ENCODE assay signal across 19 cellular contexts in genomic region chr10:14371616-14372015, GRCh38.
"Had no signal": no experiment of that assay in that cellular context is flagged by ENCODE, and none has a peak within 500 bp of the region (broad histone marks: within the 10 kb centered on the region; RNA-seq: fewer than 3 reads in every experiment).

No MANE protein-coding gene starts in this region.

- H3K27ac ChIP-seq: brain microvascular endothelial cell, lower lobe of right lung, neutrophil, tibial artery, vagina had no signal

- H3K36me3 ChIP-seq: brain microvascular endothelial cell, lower lobe of right lung, neutrophil, tibial artery, vagina had no signal

- H3K9me3 ChIP-seq: lower lobe of right lung, neutrophil, tibial artery, vagina had no signal

- DNase-seq: activated CD4-positive, alpha-beta T cell treated with anti-CD3 and anti-CD28 coated beads for 1 hour; activated CD4-positive, alpha-beta T cell treated with anti-CD3 and anti-CD28 coated beads, Interleukin-2, amount 50 U/mL, for 48 hours; activated CD8-positive, alpha-beta memory T cell treated with anti-CD3 and anti-CD28 coated beads, Interleukin-2, amount 10 ng/mL, durations not matched to agents 7 days and 5 days; activated gamma-delta T cell; activated naive CD8-positive, alpha-beta T cell treated with anti-CD3 and anti-CD28 coated beads for 36 hours; activated T-cell treated with anti-CD3 and anti-CD28 coated beads, Interleukin-2, amount 50 U/mL, for 48 hours; brain microvascular endothelial cell; dermis blood vessel endothelial cell; endodermal cell; erythroblast; hypothalamus; kidney glomerular epithelial cell; lower lobe of right lung; naive B cell; posterior cingulate gyrus; tibial artery had no signal

- H3K4me1 ChIP-seq: lower lobe of right lung, tibial artery, vagina had no signal

- H3K27me3 ChIP-seq: brain microvascular endothelial cell, vagina had no signal

- ATAC-seq: activated CD8-positive, alpha-beta memory T cell treated with anti-CD3 and anti-CD28 coated beads, Interleukin-2, amount 10 ng/mL, durations not matched to agents 7 days and 5 days; lower lobe of right lung; stimulated activated effector memory CD8-positive, alpha-beta T cell treated with anti-CD3 and anti-CD28 coated beads, Interleukin-12 subunit alpha, Interleukin-12 subunit beta, amount 100 ng/mL, for 72 hours had no signal

- H3K4me3 ChIP-seq: lower lobe of right lung, tibial artery, vagina had no signal
